16 cellular contexts compared by ENCODE assay signal in the genomic region with DNA sequence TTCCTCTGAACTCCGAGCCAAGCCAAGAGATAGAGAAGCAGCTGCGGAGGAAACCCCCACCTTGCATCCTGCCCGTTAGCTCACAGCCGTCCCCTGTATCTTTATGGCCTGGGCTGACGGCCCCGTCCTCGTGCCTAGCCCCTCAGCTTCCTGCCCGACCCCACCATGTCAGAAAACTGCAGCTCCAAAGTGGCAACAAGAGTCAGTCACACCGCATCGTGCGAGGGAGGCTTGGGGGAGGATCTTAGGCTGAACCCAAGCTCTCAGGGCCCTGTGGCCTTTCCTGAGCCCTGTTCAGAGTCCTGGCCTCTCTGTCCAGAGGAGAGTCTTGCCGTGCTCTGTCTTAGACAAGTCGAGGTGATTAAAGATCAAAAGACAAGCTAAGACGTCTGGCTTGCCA.
"Had no signal": no experiment of that assay in that cellular context is flagged by ENCODE, and none has a peak within 500 bp of the region (broad histone marks: within the 10 kb centered on the region; RNA-seq: fewer than 3 reads in every experiment).

No MANE protein-coding gene starts in this region.

- H3K9me3 ChIP-seq: esophagus squamous epithelium, testis had no signal

- H3K27me3 ChIP-seq: esophagus squamous epithelium, testis had no signal

- H3K4me3 Mint-ChIP-seq: activated CD8-positive, alpha-beta T cell treated with anti-CD3 and anti-CD28 coated beads, Interleukin-2, amount 10 ng/mL, durations not matched to agents 7 days and 5 days; activated T-cell treated with anti-CD3 and anti-CD28 coated beads, Interleukin-2, amount 50 U/mL, for 24 hours; naive thymus-derived CD4-positive, alpha-beta T cell had no signal

- H3K4me1 ChIP-seq: testis had no signal

- H3K4me1 Mint-ChIP-seq: naive thymus-derived CD4-positive, alpha-beta T cell had no signal

- H3K9me3 Mint-ChIP-seq: activated T-cell treated with anti-CD3 and anti-CD28 coated beads, Interleukin-2, amount 50 U/mL, for 24 hours; activated T-helper 2 cell treated with anti-CD3 and anti-CD28 coated beads, Interferon-gamma antibody, Interleukin-2, Interleukin-4, amounts not matched to agents 10 μg/mL and 5 μg/mL and 100 μg/mL, durations not matched to agents 14 hours and 24 hours and 36 hours had no signal

- ATAC-seq: activated CD8-positive, alpha-beta T cell treated with anti-CD3 and anti-CD28 coated beads, Interleukin-2, amount 10 ng/mL, durations not matched to agents 7 days and 5 days; left lobe of liver; naive thymus-derived CD4-positive, alpha-beta T cell had no signal

- H3K36me3 Mint-ChIP-seq: naive thymus-derived CD4-positive, alpha-beta T cell had no signal

- H3K27ac ChIP-seq: esophagus squamous epithelium, testis had no signal

- H3K4me3 ChIP-seq: esophagus squamous epithelium, testis had no signal

- H3K27ac Mint-ChIP-seq: activated CD8-positive, alpha-beta T cell treated with anti-CD3 and anti-CD28 coated beads, Interleukin-2, amount 10 ng/mL, durations not matched to agents 7 days and 5 days; activated T-cell treated with anti-CD3 and anti-CD28 coated beads, Interleukin-2, amount 50 U/mL, for 24 hours; activated T-helper 2 cell treated with anti-CD3 and anti-CD28 coated beads, Interferon-gamma antibody, Interleukin-2, Interleukin-4, amounts not matched to agents 10 μg/mL and 5 μg/mL and 100 μg/mL, durations not matched to agents 14 hours and 24 hours and 36 hours; naive thymus-derived CD4-positive, alpha-beta T cell had no signal

- H3K36me3 ChIP-seq: esophagus squamous epithelium had no signal

- H3K27me3 Mint-ChIP-seq: activated T-cell treated with anti-CD3 and anti-CD28 coated beads, Interleukin-2, amount 50 U/mL, for 24 hours; naive thymus-derived CD4-positive, alpha-beta T cell had no signal

- DNase-seq: activated CD4-positive, alpha-beta T cell treated with anti-CD3 and anti-CD28 coated beads for 48 hours; activated CD4-positive, CD25-positive, alpha-beta regulatory T cell; activated CD8-positive, alpha-beta T cell treated with anti-CD3 and anti-CD28 coated beads, Interleukin-2, amount 10 ng/mL, durations not matched to agents 7 days and 5 days; activated naive CD4-positive, alpha-beta T cell treated with anti-CD3 and anti-CD28 coated beads, Interleukin-2, amount 50 U/mL, for 16 hours; activated T-cell treated with anti-CD3 and anti-CD28 coated beads, Interleukin-2, amount 50 U/mL, for 24 hours; aorta; effector CD4-positive, alpha-beta T cell; esophagus squamous epithelium; naive thymus-derived CD4-positive, alpha-beta T cell; nucleus accumbens; retina; T-helper 1 cell; T-helper 9 cell; testis had no signal
